ENCODE assay signal across 10 cellular contexts in genomic region chr1:212794561-212795014, GRCh38. TPM values are rescaled to one million over a fixed set of nuclear protein-coding genes. Genes with fewer than 3 reads are reported as not detected.
DNase-seq lines count a peak whose midpoint lies in the region; ATAC-seq and TF ChIP-seq lines count a peak whose summit lies in the region.
"Had no signal": no experiment of that assay in that cellular context is flagged by ENCODE, and none has a peak within 500 bp of the region (broad histone marks: within the 10 kb centered on the region; RNA-seq: fewer than 3 reads in every experiment).

No MANE protein-coding gene starts in this region.

- no peak for TF ChIP-seq CTCF in type B pancreatic cell (conservative IDR thresholded peaks at IDR 0.05)

- CTCF ChIA-PET in activated CD8-positive, alpha-beta T cell treated with anti-CD3 and anti-CD28 coated beads, Interleukin-2, amount 10 ng/mL, durations not matched to agents 7 days and 5 days (lab: Charles Lee) = interaction anchor here (1.2 to 5.6 kb wide), 5 partner anchors 13 to 338 kb away, joined by 3 to 35 read pairs (median 5); no protein-coding TSS in a partner anchor

- peak overlapping the region; percentile 1 for H3K4me3 Mint-ChIP-seq in activated CD8-positive, alpha-beta T cell treated with anti-CD3 and anti-CD28 coated beads, Interleukin-2, amount 10 ng/mL, durations not matched to agents 7 days and 5 days
- H3K4me3 Mint-ChIP-seq in type B pancreatic cell = peak overlapping the region; percentile 6

- H3K9me3 Mint-ChIP-seq in activated CD8-positive, alpha-beta T cell treated with anti-CD3 and anti-CD28 coated beads, Interleukin-2, amount 10 ng/mL, durations not matched to agents 7 days and 5 days (ENCODE audit: insufficient read depth) = no peaks in the 10 kb centered on the region
- no peaks in the 10 kb centered on the region for H3K9me3 Mint-ChIP-seq in type B pancreatic cell

- ATAC-seq in GM19463 (IDR thresholded peaks at IDR 0.05; ENCODE audit: unreplicated experiment) (peak; percentile 70), HG03442 (IDR thresholded peaks at IDR 0.05; ENCODE audit: unreplicated experiment) (peak; percentile 70)
- ATAC-seq in activated CD8-positive, alpha-beta T cell treated with anti-CD3 and anti-CD28 coated beads, Interleukin-2, amount 10 ng/mL, durations not matched to agents 7 days and 5 days = no peak
- ATAC-seq: HCT116 had no signal

- DNase-seq in GF-D8 (lab: John Stamatoyannopoulos, UW) (peak; percentile 87), type B pancreatic cell (ENCODE audit: extremely low spot score, unreplicated experiment) (no peak), NCI-H1092 treated with DMSO at 0.1 percent for 48 hours (lab: John Stamatoyannopoulos, UW) (no peak), NCI-H1048 (lab: John Stamatoyannopoulos, UW) (no peak)
- DNase-seq in activated CD8-positive, alpha-beta T cell treated with anti-CD3 and anti-CD28 coated beads, Interleukin-2, amount 10 ng/mL, durations not matched to agents 7 days and 5 days = no peak
- no peak for DNase-seq in activated naive CD4-positive, alpha-beta T cell (lab: John Stamatoyannopoulos, UW)
- DNase-seq: right lobe of liver had no signal

- peak overlapping the region; percentile 82 for H3K27ac Mint-ChIP-seq in activated CD8-positive, alpha-beta T cell treated with anti-CD3 and anti-CD28 coated beads, Interleukin-2, amount 10 ng/mL, durations not matched to agents 7 days and 5 days
- peak overlapping the region; percentile 6 for H3K27ac Mint-ChIP-seq in type B pancreatic cell

- H3K36me3 Mint-ChIP-seq in activated CD8-positive, alpha-beta T cell treated with anti-CD3 and anti-CD28 coated beads, Interleukin-2, amount 10 ng/mL, durations not matched to agents 7 days and 5 days (ENCODE audit: low read depth) = peaks cover 31% of the 10 kb centered on the region
- peaks cover 7% of the 10 kb centered on the region for H3K36me3 Mint-ChIP-seq in type B pancreatic cell

- POLR2A ChIA-PET in activated CD8-positive, alpha-beta T cell treated with anti-CD3 and anti-CD28 coated beads, Interleukin-2, amount 10 ng/mL, durations not matched to agents 7 days and 5 days (lab: Charles Lee) = interaction anchor here (0.6 to 1.8 kb wide), 2 partner anchors 63 to 342 kb away, joined by 3 to 7 read pairs; partner anchors contain the start of gene FLVCR1

- H3K4me1 Mint-ChIP-seq in activated CD8-positive, alpha-beta T cell treated with anti-CD3 and anti-CD28 coated beads, Interleukin-2, amount 10 ng/mL, durations not matched to agents 7 days and 5 days (ENCODE audit: low read depth) = peaks cover 30% of the 10 kb centered on the region
- H3K4me1 Mint-ChIP-seq in type B pancreatic cell (ENCODE audit: unreplicated experiment) = peaks cover 7% of the 10 kb centered on the region

- no peaks in the 10 kb centered on the region for H3K27me3 Mint-ChIP-seq in activated CD8-positive, alpha-beta T cell treated with anti-CD3 and anti-CD28 coated beads, Interleukin-2, amount 10 ng/mL, durations not matched to agents 7 days and 5 days (ENCODE audit: low read depth)
- no peaks in the 10 kb centered on the region for H3K27me3 Mint-ChIP-seq in type B pancreatic cell

RNA-seq across cellular contexts. Expression of gene TATDN3, which starts 2.9 kb away (rescaled TPM):
- 10 to 100 TPM; 15.3 to 17.0 TPM for total RNA-seq in activated CD8-positive, alpha-beta T cell treated with anti-CD3 and anti-CD28 coated beads, Interleukin-2, amount 10 ng/mL, durations not matched to agents 7 days and 5 days
- 12.5 and 13.8 TPM in 2 replicates for total RNA-seq in type B pancreatic cell (ENCODE audit: low replicate concordance)

RNA-seq across cellular contexts. Expression of gene NSL1, which starts 3.0 kb away (rescaled TPM):
- 10 to 100 TPM; 49.5 to 55.0 TPM for total RNA-seq in activated CD8-positive, alpha-beta T cell treated with anti-CD3 and anti-CD28 coated beads, Interleukin-2, amount 10 ng/mL, durations not matched to agents 7 days and 5 days
- 25.4 and 42.1 TPM in 2 replicates for total RNA-seq in type B pancreatic cell (ENCODE audit: low replicate concordance)

RNA-seq across cellular contexts. Expression of gene SPATA45, which starts 52.9 kb away (rescaled TPM):
- total RNA-seq in activated CD8-positive, alpha-beta T cell treated with anti-CD3 and anti-CD28 coated beads, Interleukin-2, amount 10 ng/mL, durations not matched to agents 7 days and 5 days = not detected
- total RNA-seq in type B pancreatic cell (ENCODE audit: low replicate concordance) = not detected in 2 replicates
